35 cellular contexts compared by ENCODE assay signal in genomic region chr2:151609705-151610104, GRCh38.
"Had no signal": no experiment of that assay in that cellular context is flagged by ENCODE, and none has a peak within 500 bp of the region (broad histone marks: within the 10 kb centered on the region; RNA-seq: fewer than 3 reads in every experiment).

No MANE protein-coding gene starts in this region.

- H3K36me3 ChIP-seq: adrenal gland, ascending aorta, brain microvascular endothelial cell, breast epithelium, cardiac muscle cell had no signal

- ATAC-seq: activated naive CD4-positive, alpha-beta T cell treated with anti-CD3 and anti-CD28 coated beads, Interleukin-2, amount 50 U/mL, for 72 hours; activated naive CD8-positive, alpha-beta T cell treated with anti-CD3 and anti-CD28 coated beads, Interleukin-2, amount 50 U/mL, for 24 hours; activated T-cell treated with anti-CD3 and anti-CD28 coated beads, Interleukin-2, amount 50 U/mL, for 4 hours; activated T-cell treated with anti-CD3 and anti-CD28 coated beads, Interleukin-2, amount 50 U/mL, for 72 hours; activated T-helper 17 cell treated with anti-CD3 and anti-CD28 coated beads, Interleukin-2, amount 50 U/mL, for 72 hours; body of pancreas had no signal

- DNase-seq: activated effector memory CD4-positive, alpha-beta T cell treated with anti-CD3 and anti-CD28 coated beads, Interleukin-2, amount 50 U/mL, for 16 hours; activated effector memory CD4-positive, alpha-beta T cell treated with Interleukin-2 at 50 U/mL for 16 hours; activated gamma-delta T cell; activated gamma-delta T cell treated with Interleukin-2 at 50 U/mL for 16 hours; activated naive CD4-positive, alpha-beta T cell; activated naive CD4-positive, alpha-beta T cell treated with anti-CD3 and anti-CD28 coated beads for 36 hours; activated naive CD4-positive, alpha-beta T cell treated with anti-CD3 and anti-CD28 coated beads, Interleukin-2, amount 10 ng/mL, durations not matched to agents 7 days and 5 days; activated naive CD4-positive, alpha-beta T cell treated with anti-CD3 and anti-CD28 coated beads, Interleukin-2, amount 50 U/mL, for 16 hours; activated naive CD4-positive, alpha-beta T cell treated with Interleukin-2 at 50 U/mL for 16 hours; activated naive CD8-positive, alpha-beta T cell treated with anti-CD3 and anti-CD28 coated beads for 36 hours; activated naive CD8-positive, alpha-beta T cell treated with anti-CD3 and anti-CD28 coated beads, Interleukin-2, amount 10 ng/mL, durations not matched to agents 7 days and 5 days; activated naive CD8-positive, alpha-beta T cell treated with anti-CD3 and anti-CD28 coated beads, Interleukin-2, amount 50 U/mL, for 24 hours; activated T-cell treated with anti-CD3 and anti-CD28 coated beads for 4 hours; activated T-cell treated with anti-CD3 and anti-CD28 coated beads, Interleukin-2, amount 50 U/mL, for 1 hour; activated T-cell treated with anti-CD3 and anti-CD28 coated beads, Interleukin-2, amount 50 U/mL, for 24 hours; activated T-cell treated with anti-CD3 and anti-CD28 coated beads, Interleukin-2, amount 50 U/mL, for 4 hours; activated T-cell treated with anti-CD3 and anti-CD28 coated beads, Interleukin-2, amount 50 U/mL, for 48 hours; activated T-cell treated with anti-CD3 and anti-CD28 coated beads, Interleukin-2, amount 50 U/mL, for 72 hours; adrenal gland; amniotic stem cell; amygdala; anterior cingulate cortex; aorta; body of pancreas; brain microvascular endothelial cell; caudate nucleus; central memory CD4-positive, alpha-beta T cell; cerebellar nuclear complex had no signal

- H3K27ac ChIP-seq: adrenal gland, ascending aorta, body of pancreas, brain microvascular endothelial cell, breast epithelium, cardiac muscle cell had no signal

- H3K4me3 ChIP-seq: adrenal gland, ascending aorta, body of pancreas, breast epithelium, cardiac muscle cell had no signal

- H3K4me1 ChIP-seq: ascending aorta, body of pancreas, breast epithelium had no signal

- FAIRE-seq: astrocyte, bronchial epithelial cell had no signal

- H3K9me3 ChIP-seq: adrenal gland, ascending aorta, body of pancreas, breast epithelium had no signal

- H3K27me3 ChIP-seq: adrenal gland, ascending aorta, body of pancreas, brain microvascular endothelial cell, breast epithelium, cardiac muscle cell had no signal
